Comparison of ENCODE assay signal across 23 cellular contexts in genomic region chr2:113219092-113219441, GRCh38. TPM values are rescaled to one million over a fixed set of nuclear protein-coding genes. Genes with fewer than 3 reads are reported as not detected.
DNase-seq lines count a peak whose midpoint lies in the region; ATAC-seq and TF ChIP-seq lines count a peak whose summit lies in the region.
"Had no signal": no experiment of that assay in that cellular context is flagged by ENCODE, and none has a peak within 500 bp of the region (broad histone marks: within the 10 kb centered on the region; RNA-seq: fewer than 3 reads in every experiment).

No MANE protein-coding gene starts in this region.

- ATAC-seq in gastroesophageal sphincter: no peak
- no peak for ATAC-seq in aorta (ENCODE audit: low FRiP score)
- ATAC-seq: activated naive CD8-positive, alpha-beta T cell treated with anti-CD3 and anti-CD28 coated beads, Interleukin-2, amount 50 U/mL, for 24 hours; natural killer cell treated with Interleukin-12 subunit alpha and Interleukin-12 subunit beta and Interleukin-15 and Interleukin-18, amount 100 ng/mL, for 72 hours; T-cell had no signal

- H3K4me1 Mint-ChIP-seq in MCF 10A (ENCODE audit: insufficient read depth, unreplicated experiment): peaks cover 15% of the 10 kb centered on the region
- H3K4me1 Mint-ChIP-seq in neural crest cell: peaks cover 44% of the 10 kb centered on the region
- peaks cover 31% of the 10 kb centered on the region for H3K4me1 Mint-ChIP-seq in activated naive CD4-positive, alpha-beta T cell treated with anti-CD3 and anti-CD28 coated beads, Interleukin-2, amount 10 ng/mL, durations not matched to agents 7 days and 5 days
- H3K4me1 Mint-ChIP-seq in activated T-helper 1 cell treated with anti-CD3 and anti-CD28 coated beads, Interleukin-12 subunit alpha, Interleukin-12 subunit beta, Interleukin-2, Interleukin-4 antibody, amounts not matched to agents 30 ng/mL and 10 ng/mL and 1 ng/mL, durations not matched to agents 14 hours and 24 hours and 36 hours (ENCODE audit: low read depth): peaks cover 17% of the 10 kb centered on the region

- intact Hi-C loops in breast epithelium (cut with DNase I; ENCODE audit: low total_unique reads) (no loop called here), MCF 10A (cut with micrococcal nuclease) (no loop called here), aorta (cut with DNase I) (no loop called here)
- intact Hi-C loops in activated T-helper 1 cell treated with anti-CD3 and anti-CD28 coated beads, Interleukin-12 subunit alpha, Interleukin-12 subunit beta, Interleukin-2, Interleukin-4 antibody, amounts not matched to agents 30 ng/mL and 10 ng/mL and 1 ng/mL, durations not matched to agents 14 hours and 24 hours and 36 hours (cut with micrococcal nuclease): no loop called here

- H3K9me3 ChIP-seq in breast epithelium: no peaks in the 10 kb centered on the region
- H3K9me3 ChIP-seq in gastroesophageal sphincter: no peaks in the 10 kb centered on the region
- no peaks in the 10 kb centered on the region for H3K9me3 ChIP-seq in aorta (ENCODE audit: control insufficient read depth, low read length)
- H3K9me3 ChIP-seq: psoas muscle had no signal

- no peak for DNase-seq in breast epithelium (ENCODE audit: low spot score in 2 of 2)
- DNase-seq in MCF 10A (ENCODE audit: unreplicated experiment): no peak
- no peak for DNase-seq in neural crest cell (ENCODE audit: low read depth, low spot score)
- DNase-seq in aorta: peak; percentile 16 to 17
- DNase-seq in activated naive CD4-positive, alpha-beta T cell treated with anti-CD3 and anti-CD28 coated beads, Interleukin-2, amount 10 ng/mL, durations not matched to agents 7 days and 5 days: no peak
- no peak for DNase-seq in activated T-helper 1 cell treated with anti-CD3 and anti-CD28 coated beads, Interleukin-12 subunit alpha, Interleukin-12 subunit beta, Interleukin-2, Interleukin-4 antibody, amounts not matched to agents 30 ng/mL and 10 ng/mL and 1 ng/mL, durations not matched to agents 14 hours and 24 hours and 36 hours (ENCODE audit: low spot score)
- DNase-seq in NCI-H82 treated with DMSO at 0.1 percent for 48 hours (lab: John Stamatoyannopoulos, UW; ENCODE audit: unreplicated experiment): no peak
- DNase-seq: activated CD4-positive, alpha-beta T cell treated with anti-CD3 and anti-CD28 coated beads, Interleukin-2, amount 10 ng/mL, durations not matched to agents 24 days and 14 days; activated naive CD8-positive, alpha-beta T cell treated with anti-CD3 and anti-CD28 coated beads, Interleukin-2, amount 50 U/mL, for 24 hours; NCI-H1048; NCI-H1930; NCI-H446; SHP77 treated with DMSO at 0.1 percent for 48 hours; stimulated activated CD4-positive, alpha-beta T cell treated with anti-CD3 and anti-CD28 coated beads, Interleukin-2, amount 100 ng/mL, for 48 hours; stimulated activated naive CD4-positive, alpha-beta T cell treated with Interleukin-2 at 50 U/mL for 16 hours had no signal

- TF ChIP-seq CTCF in breast epithelium (IDR thresholded peaks at IDR 0.05) (no peak), MCF 10A (IDR thresholded peaks at IDR 0.05; ENCODE audit: unreplicated experiment) (no peak), gastroesophageal sphincter (IDR thresholded peaks at IDR 0.05) (no peak), neural crest cell (conservative IDR thresholded peaks at IDR 0.05) (no peak)

- H3K27ac Mint-ChIP-seq in MCF 10A (ENCODE audit: low read depth, unreplicated experiment) (no peak overlapping the region), neural crest cell (ENCODE audit: unreplicated experiment) (peak overlapping the region; percentile 30)
- H3K27ac Mint-ChIP-seq in activated naive CD4-positive, alpha-beta T cell treated with anti-CD3 and anti-CD28 coated beads, Interleukin-2, amount 10 ng/mL, durations not matched to agents 7 days and 5 days: no peak overlapping the region
- no peak overlapping the region for H3K27ac Mint-ChIP-seq in activated T-helper 1 cell treated with anti-CD3 and anti-CD28 coated beads, Interleukin-12 subunit alpha, Interleukin-12 subunit beta, Interleukin-2, Interleukin-4 antibody, amounts not matched to agents 30 ng/mL and 10 ng/mL and 1 ng/mL, durations not matched to agents 14 hours and 24 hours and 36 hours
- H3K27ac Mint-ChIP-seq: activated CD4-positive, alpha-beta T cell treated with anti-CD3 and anti-CD28 coated beads, Interleukin-2, amount 10 ng/mL, durations not matched to agents 24 days and 14 days; activated naive CD8-positive, alpha-beta T cell treated with anti-CD3 and anti-CD28 coated beads, Interleukin-2, amount 50 U/mL, for 24 hours; activated T-helper 2 cell treated with anti-CD3 and anti-CD28 coated beads, Interferon-gamma antibody, Interleukin-2, Interleukin-4, amounts not matched to agents 10 μg/mL and 5 μg/mL and 100 μg/mL, durations not matched to agents 14 hours and 24 hours and 36 hours; mesothelial cell of epicardium; natural killer cell treated with Interleukin-12 subunit alpha and Interleukin-12 subunit beta and Interleukin-15 and Interleukin-18, amount 100 ng/mL, for 72 hours; T-cell had no signal

- POLR2A ChIA-PET in MCF 10A (lab: Yijun Ruan, JAX): interaction anchor here (1.1 kb wide), 1 partner anchor 12 kb away, joined by 3 read pairs; no protein-coding TSS in a partner anchor

- H3K4me3 Mint-ChIP-seq in MCF 10A (ENCODE audit: unreplicated experiment) (no peak overlapping the region), neural crest cell (no peak overlapping the region)
- H3K4me3 Mint-ChIP-seq in activated naive CD4-positive, alpha-beta T cell treated with anti-CD3 and anti-CD28 coated beads, Interleukin-2, amount 10 ng/mL, durations not matched to agents 7 days and 5 days: no peak overlapping the region
- H3K4me3 Mint-ChIP-seq in activated T-helper 1 cell treated with anti-CD3 and anti-CD28 coated beads, Interleukin-12 subunit alpha, Interleukin-12 subunit beta, Interleukin-2, Interleukin-4 antibody, amounts not matched to agents 30 ng/mL and 10 ng/mL and 1 ng/mL, durations not matched to agents 14 hours and 24 hours and 36 hours: no peak overlapping the region
- H3K4me3 Mint-ChIP-seq: activated CD4-positive, alpha-beta T cell treated with anti-CD3 and anti-CD28 coated beads, Interleukin-2, amount 10 ng/mL, durations not matched to agents 24 days and 14 days; activated naive CD8-positive, alpha-beta T cell treated with anti-CD3 and anti-CD28 coated beads, Interleukin-2, amount 50 U/mL, for 24 hours; mesothelial cell of epicardium had no signal

- H3K4me3 ChIP-seq in breast epithelium: no peak overlapping the region
- H3K4me3 ChIP-seq in gastroesophageal sphincter: no peak overlapping the region
- H3K4me3 ChIP-seq in aorta (ENCODE audit: low read length in 2 of 2): no peak overlapping the region
- H3K4me3 ChIP-seq: coronary artery, psoas muscle had no signal

- peaks cover 6% of the 10 kb centered on the region for H3K36me3 Mint-ChIP-seq in MCF 10A (ENCODE audit: insufficient read depth, unreplicated experiment)
- no peaks in the 10 kb centered on the region for H3K36me3 Mint-ChIP-seq in neural crest cell (ENCODE audit: low read depth)
- H3K36me3 Mint-ChIP-seq in activated naive CD4-positive, alpha-beta T cell treated with anti-CD3 and anti-CD28 coated beads, Interleukin-2, amount 10 ng/mL, durations not matched to agents 7 days and 5 days: no peaks in the 10 kb centered on the region
- no peaks in the 10 kb centered on the region for H3K36me3 Mint-ChIP-seq in activated T-helper 1 cell treated with anti-CD3 and anti-CD28 coated beads, Interleukin-12 subunit alpha, Interleukin-12 subunit beta, Interleukin-2, Interleukin-4 antibody, amounts not matched to agents 30 ng/mL and 10 ng/mL and 1 ng/mL, durations not matched to agents 14 hours and 24 hours and 36 hours (ENCODE audit: low read depth)
- H3K36me3 Mint-ChIP-seq: mesothelial cell of epicardium; natural killer cell treated with Interleukin-12 subunit alpha and Interleukin-12 subunit beta and Interleukin-15 and Interleukin-18, amount 100 ng/mL, for 72 hours; T-cell had no signal

- TF ChIP-seq POLR2A in breast epithelium (IDR thresholded peaks at IDR 0.05) (no peak), gastroesophageal sphincter (IDR thresholded peaks at IDR 0.05) (no peak)

- H3K27me3 Mint-ChIP-seq in MCF 10A (ENCODE audit: insufficient read depth, unreplicated experiment) (no peaks in the 10 kb centered on the region), neural crest cell (ENCODE audit: low read depth) (no peaks in the 10 kb centered on the region)
- H3K27me3 Mint-ChIP-seq in activated naive CD4-positive, alpha-beta T cell treated with anti-CD3 and anti-CD28 coated beads, Interleukin-2, amount 10 ng/mL, durations not matched to agents 7 days and 5 days: peaks cover 31% of the 10 kb centered on the region
- no peaks in the 10 kb centered on the region for H3K27me3 Mint-ChIP-seq in activated T-helper 1 cell treated with anti-CD3 and anti-CD28 coated beads, Interleukin-12 subunit alpha, Interleukin-12 subunit beta, Interleukin-2, Interleukin-4 antibody, amounts not matched to agents 30 ng/mL and 10 ng/mL and 1 ng/mL, durations not matched to agents 14 hours and 24 hours and 36 hours (ENCODE audit: insufficient read depth)
- H3K27me3 Mint-ChIP-seq: activated naive CD8-positive, alpha-beta T cell treated with anti-CD3 and anti-CD28 coated beads, Interleukin-2, amount 50 U/mL, for 24 hours; natural killer cell treated with Interleukin-12 subunit alpha and Interleukin-12 subunit beta and Interleukin-15 and Interleukin-18, amount 100 ng/mL, for 72 hours; T-cell had no signal

- no peaks in the 10 kb centered on the region for H3K27me3 ChIP-seq in breast epithelium
- H3K27me3 ChIP-seq in gastroesophageal sphincter: no peaks in the 10 kb centered on the region
- no peaks in the 10 kb centered on the region for H3K27me3 ChIP-seq in aorta (ENCODE audit: control insufficient read depth in 1 of 2, insufficient read depth in 2 of 2, low read length in 1 of 2)

- TF ChIP-seq EP300 in gastroesophageal sphincter (IDR thresholded peaks at IDR 0.05): no peak

- BruUV-seq in MCF 10A (replicated peaks; lab: Mats Ljungman, UMichigan): no TSS peak

- H3K36me3 ChIP-seq in breast epithelium: no peaks in the 10 kb centered on the region
- no peaks in the 10 kb centered on the region for H3K36me3 ChIP-seq in gastroesophageal sphincter
- no peaks in the 10 kb centered on the region for H3K36me3 ChIP-seq in aorta (ENCODE audit: control insufficient read depth in 1 of 2, insufficient read depth in 2 of 2, low read length in 1 of 2)

- WGBS in gastroesophageal sphincter (ENCODE audit: low coverage in 1 of 2), 2 donors: 67 to 83% methylated on average over 1 to 2 of the region's 2 CpGs
- 96 to 97% methylated on average over 2 of the region's 2 CpGs for WGBS in aorta, 2 donors

- peaks cover 3 to 9% of the 10 kb centered on the region in 2 donors for H3K4me1 ChIP-seq in breast epithelium
- peaks cover 0 to 28% (median 9%) of the 10 kb centered on the region in 3 donors for H3K4me1 ChIP-seq in gastroesophageal sphincter
- H3K4me1 ChIP-seq in aorta (ENCODE audit: control insufficient read depth in 1 of 2, insufficient read depth in 2 of 2, low read length in 2 of 2): no peaks in the 10 kb centered on the region

- H3K9me3 Mint-ChIP-seq in MCF 10A (ENCODE audit: unreplicated experiment) (no peaks in the 10 kb centered on the region), neural crest cell (no peaks in the 10 kb centered on the region)
- H3K9me3 Mint-ChIP-seq in activated naive CD4-positive, alpha-beta T cell treated with anti-CD3 and anti-CD28 coated beads, Interleukin-2, amount 10 ng/mL, durations not matched to agents 7 days and 5 days: no peaks in the 10 kb centered on the region
- H3K9me3 Mint-ChIP-seq in activated T-helper 1 cell treated with anti-CD3 and anti-CD28 coated beads, Interleukin-12 subunit alpha, Interleukin-12 subunit beta, Interleukin-2, Interleukin-4 antibody, amounts not matched to agents 30 ng/mL and 10 ng/mL and 1 ng/mL, durations not matched to agents 14 hours and 24 hours and 36 hours: no peaks in the 10 kb centered on the region
- H3K9me3 Mint-ChIP-seq: activated CD4-positive, alpha-beta T cell treated with anti-CD3 and anti-CD28 coated beads, Interleukin-2, amount 10 ng/mL, durations not matched to agents 24 days and 14 days; activated naive CD8-positive, alpha-beta T cell treated with anti-CD3 and anti-CD28 coated beads, Interleukin-2, amount 50 U/mL, for 24 hours; activated T-helper 2 cell treated with anti-CD3 and anti-CD28 coated beads, Interferon-gamma antibody, Interleukin-2, Interleukin-4, amounts not matched to agents 10 μg/mL and 5 μg/mL and 100 μg/mL, durations not matched to agents 14 hours and 24 hours and 36 hours; mesothelial cell of epicardium; natural killer cell treated with Interleukin-12 subunit alpha and Interleukin-12 subunit beta and Interleukin-15 and Interleukin-18, amount 100 ng/mL, for 72 hours; T-cell had no signal

- CTCF ChIA-PET in MCF 10A (lab: Yijun Ruan, JAX): interaction anchor here (1.2 to 4.7 kb wide), 2 partner anchors 14 to 151 kb away, joined by 3 to 30 read pairs; no protein-coding TSS in a partner anchor
- CTCF ChIA-PET in activated naive CD4-positive, alpha-beta T cell treated with anti-CD3 and anti-CD28 coated beads, Interleukin-2, amount 10 ng/mL, durations not matched to agents 7 days and 5 days (lab: Charles Lee): interaction anchor here (3.7 kb wide), 1 partner anchor 13 kb away, joined by 12 read pairs; no protein-coding TSS in a partner anchor

- H3K27ac ChIP-seq in breast epithelium (peak overlapping the region; percentile 43 to 61), gastroesophageal sphincter (peak overlapping the region in 3 of 4 donors; percentile 0 to 68 (median 47)), aorta (ENCODE audit: low read depth in 1 of 2, low read length in 2 of 2) (no peak overlapping the region)
- H3K27ac ChIP-seq: psoas muscle had no signal

RNA-seq across cellular contexts. Expression of gene PSD4, which starts 45.3 kb away (rescaled TPM):
- total RNA-seq in breast epithelium (10 to 100 TPM in 2 of 3 donors, 1 to 10 TPM in 1; 4.3 to 61.2 (median 40.3) TPM), MCF 10A (2022) (9.6 and 13.2 TPM in 2 replicates), gastroesophageal sphincter (1 to 10 TPM; 3.0 to 4.4 (median 3.6) TPM), neural crest cell (2.4 and 2.9 TPM in 2 replicates), aorta (10 to 100 TPM in 1 of 2 donors, 1 to 10 TPM in 1; 9.5 to 17.8 TPM)
- 1 to 10 TPM in 1 of 2 donors, under 1 TPM in 1; 0.79 to 3.5 TPM for polyA plus RNA-seq in aorta
- total RNA-seq in activated T-helper 1 cell treated with anti-CD3 and anti-CD28 coated beads, Interleukin-12 subunit alpha, Interleukin-12 subunit beta, Interleukin-2, Interleukin-4 antibody, amounts not matched to agents 30 ng/mL and 10 ng/mL and 1 ng/mL, durations not matched to agents 14 hours and 24 hours and 36 hours: 249 and 257 TPM in 2 replicates

RNA-seq across cellular contexts. Expression of gene PAX8, which starts 59.7 kb away (rescaled TPM):
- total RNA-seq in breast epithelium: 1 to 10 TPM in 2 of 3 donors, under 1 TPM in 1; under 0.01 to 2.6 (median 1.0) TPM
- 2.4 TPM in 2 replicates for total RNA-seq in MCF 10A (2022)
- 1 to 10 TPM in 2 of 4 donors, under 1 TPM in 1, not detected in 1; 0.62 to 2.5 (median 1.1) TPM for total RNA-seq in gastroesophageal sphincter
- 0.49 and 0.98 TPM in 2 replicates for total RNA-seq in neural crest cell
- total RNA-seq in aorta: under 1 TPM; 0.45 to 0.87 TPM
- polyA plus RNA-seq in aorta: under 1 TPM in 1 of 2 donors, not detected in 1; 1.00 TPM
- total RNA-seq in activated T-helper 1 cell treated with anti-CD3 and anti-CD28 coated beads, Interleukin-12 subunit alpha, Interleukin-12 subunit beta, Interleukin-2, Interleukin-4 antibody, amounts not matched to agents 30 ng/mL and 10 ng/mL and 1 ng/mL, durations not matched to agents 14 hours and 24 hours and 36 hours: 0.70 and 1.6 TPM in 2 replicates
- total RNA-seq: H1 had no signal

Comparison
In these comparisons a context has a peak if more than half of its experiments do, and no peak if none do; other contexts are left out.
1. DNase-seq: peak in aorta (2 of 2); none in breast epithelium (0 of 2), MCF 10A (single experiment), neural crest cell (single experiment), activated naive CD4-positive, alpha-beta T cell treated with anti-CD3 and anti-CD28 coated beads, Interleukin-2, amount 10 ng/mL, durations not matched to agents 7 days and 5 days (single experiment), activated T-helper 1 cell treated with anti-CD3 and anti-CD28 coated beads, Interleukin-12 subunit alpha, Interleukin-12 subunit beta, Interleukin-2, Interleukin-4 antibody, amounts not matched to agents 30 ng/mL and 10 ng/mL and 1 ng/mL, durations not matched to agents 14 hours and 24 hours and 36 hours (single experiment) and NCI-H82 treated with DMSO at 0.1 percent for 48 hours (single experiment).
2. H3K27ac ChIP-seq: peak in breast epithelium (2 of 2) and gastroesophageal sphincter (3 of 4); none in aorta (0 of 2).